ENCODE assay signal across 1 cellular context in the genomic region with DNA sequence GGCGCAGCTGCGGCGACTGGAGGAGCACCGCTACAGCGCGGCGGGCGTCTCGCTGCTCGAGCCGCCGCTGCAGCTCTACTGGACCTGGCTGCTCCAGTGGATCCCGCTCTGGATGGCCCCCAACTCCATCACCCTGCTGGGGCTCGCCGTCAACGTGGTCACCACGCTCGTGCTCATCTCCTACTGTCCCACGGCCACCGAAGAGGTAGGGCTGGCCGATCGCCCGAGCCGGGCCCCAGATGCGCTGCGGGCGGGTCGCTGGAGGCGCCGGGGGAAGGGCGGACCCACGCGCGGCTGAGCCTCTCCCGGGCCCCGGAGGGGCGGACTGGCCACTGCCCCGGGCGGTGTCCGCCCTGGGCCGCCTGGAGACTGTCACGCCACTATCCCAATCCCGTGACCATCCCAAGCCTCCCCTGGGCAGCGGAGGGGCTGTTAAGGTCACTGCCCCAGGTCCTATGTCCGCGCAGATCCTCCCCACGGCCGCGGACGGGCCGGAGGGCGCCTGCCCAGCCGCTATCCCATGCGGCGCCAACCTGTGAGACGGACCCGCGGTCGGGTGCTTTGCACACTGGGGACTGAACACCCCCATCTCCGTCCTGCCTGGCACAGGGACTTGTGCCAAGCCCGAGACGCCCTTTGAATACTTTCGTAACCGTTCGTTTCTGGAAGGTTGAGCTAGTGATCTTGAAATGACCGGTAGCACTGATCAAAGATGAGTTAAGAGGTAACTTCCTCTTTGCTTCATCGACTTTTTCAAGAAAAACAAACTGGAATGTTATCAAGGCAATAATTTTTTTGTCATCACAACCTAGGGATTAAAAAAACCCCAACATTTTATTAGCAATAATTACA.
TF ChIP-seq lines count a peak whose summit lies in the region.

No MANE protein-coding gene starts in this region.

TF ChIP-seq in HepG2, 621 proteins besides CTCF, POLR2A, EP300 and RAD21 (continued from another document and continues in another):
- TF ChIP-seq, protein P1, sequence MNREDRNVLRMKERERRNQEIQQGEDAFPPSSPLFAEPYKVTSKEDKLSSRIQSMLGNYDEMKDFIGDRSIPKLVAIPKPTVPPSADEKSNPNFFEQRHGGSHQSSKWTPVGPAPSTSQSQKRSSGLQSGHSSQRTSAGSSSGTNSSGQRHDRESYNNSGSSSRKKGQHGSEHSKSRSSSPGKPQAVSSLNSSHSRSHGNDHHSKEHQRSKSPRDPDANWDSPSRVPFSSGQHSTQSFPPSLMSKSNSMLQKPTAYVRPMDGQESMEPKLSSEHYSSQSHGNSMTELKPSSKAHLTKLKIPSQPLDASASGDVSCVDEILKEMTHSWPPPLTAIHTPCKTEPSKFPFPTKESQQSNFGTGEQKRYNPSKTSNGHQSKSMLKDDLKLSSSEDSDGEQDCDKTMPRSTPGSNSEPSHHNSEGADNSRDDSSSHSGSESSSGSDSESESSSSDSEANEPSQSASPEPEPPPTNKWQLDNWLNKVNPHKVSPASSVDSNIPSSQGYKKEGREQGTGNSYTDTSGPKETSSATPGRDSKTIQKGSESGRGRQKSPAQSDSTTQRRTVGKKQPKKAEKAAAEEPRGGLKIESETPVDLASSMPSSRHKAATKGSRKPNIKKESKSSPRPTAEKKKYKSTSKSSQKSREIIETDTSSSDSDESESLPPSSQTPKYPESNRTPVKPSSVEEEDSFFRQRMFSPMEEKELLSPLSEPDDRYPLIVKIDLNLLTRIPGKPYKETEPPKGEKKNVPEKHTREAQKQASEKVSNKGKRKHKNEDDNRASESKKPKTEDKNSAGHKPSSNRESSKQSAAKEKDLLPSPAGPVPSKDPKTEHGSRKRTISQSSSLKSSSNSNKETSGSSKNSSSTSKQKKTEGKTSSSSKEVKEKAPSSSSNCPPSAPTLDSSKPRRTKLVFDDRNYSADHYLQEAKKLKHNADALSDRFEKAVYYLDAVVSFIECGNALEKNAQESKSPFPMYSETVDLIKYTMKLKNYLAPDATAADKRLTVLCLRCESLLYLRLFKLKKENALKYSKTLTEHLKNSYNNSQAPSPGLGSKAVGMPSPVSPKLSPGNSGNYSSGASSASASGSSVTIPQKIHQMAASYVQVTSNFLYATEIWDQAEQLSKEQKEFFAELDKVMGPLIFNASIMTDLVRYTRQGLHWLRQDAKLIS (CRISPR knock-in tag; IDR thresholded peaks at IDR 0.05) = peak; percentile 89
- TF ChIP-seq, protein P2, sequence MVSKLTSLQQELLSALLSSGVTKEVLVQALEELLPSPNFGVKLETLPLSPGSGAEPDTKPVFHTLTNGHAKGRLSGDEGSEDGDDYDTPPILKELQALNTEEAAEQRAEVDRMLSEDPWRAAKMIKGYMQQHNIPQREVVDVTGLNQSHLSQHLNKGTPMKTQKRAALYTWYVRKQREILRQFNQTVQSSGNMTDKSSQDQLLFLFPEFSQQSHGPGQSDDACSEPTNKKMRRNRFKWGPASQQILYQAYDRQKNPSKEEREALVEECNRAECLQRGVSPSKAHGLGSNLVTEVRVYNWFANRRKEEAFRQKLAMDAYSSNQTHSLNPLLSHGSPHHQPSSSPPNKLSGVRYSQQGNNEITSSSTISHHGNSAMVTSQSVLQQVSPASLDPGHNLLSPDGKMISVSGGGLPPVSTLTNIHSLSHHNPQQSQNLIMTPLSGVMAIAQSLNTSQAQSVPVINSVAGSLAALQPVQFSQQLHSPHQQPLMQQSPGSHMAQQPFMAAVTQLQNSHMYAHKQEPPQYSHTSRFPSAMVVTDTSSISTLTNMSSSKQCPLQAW (CRISPR knock-in tag; IDR thresholded peaks at IDR 0.05) = no peak
- no peak for TF ChIP-seq ATAD3A (CRISPR knock-in tag; IDR thresholded peaks at IDR 0.05)
- TF ChIP-seq, protein P3, sequence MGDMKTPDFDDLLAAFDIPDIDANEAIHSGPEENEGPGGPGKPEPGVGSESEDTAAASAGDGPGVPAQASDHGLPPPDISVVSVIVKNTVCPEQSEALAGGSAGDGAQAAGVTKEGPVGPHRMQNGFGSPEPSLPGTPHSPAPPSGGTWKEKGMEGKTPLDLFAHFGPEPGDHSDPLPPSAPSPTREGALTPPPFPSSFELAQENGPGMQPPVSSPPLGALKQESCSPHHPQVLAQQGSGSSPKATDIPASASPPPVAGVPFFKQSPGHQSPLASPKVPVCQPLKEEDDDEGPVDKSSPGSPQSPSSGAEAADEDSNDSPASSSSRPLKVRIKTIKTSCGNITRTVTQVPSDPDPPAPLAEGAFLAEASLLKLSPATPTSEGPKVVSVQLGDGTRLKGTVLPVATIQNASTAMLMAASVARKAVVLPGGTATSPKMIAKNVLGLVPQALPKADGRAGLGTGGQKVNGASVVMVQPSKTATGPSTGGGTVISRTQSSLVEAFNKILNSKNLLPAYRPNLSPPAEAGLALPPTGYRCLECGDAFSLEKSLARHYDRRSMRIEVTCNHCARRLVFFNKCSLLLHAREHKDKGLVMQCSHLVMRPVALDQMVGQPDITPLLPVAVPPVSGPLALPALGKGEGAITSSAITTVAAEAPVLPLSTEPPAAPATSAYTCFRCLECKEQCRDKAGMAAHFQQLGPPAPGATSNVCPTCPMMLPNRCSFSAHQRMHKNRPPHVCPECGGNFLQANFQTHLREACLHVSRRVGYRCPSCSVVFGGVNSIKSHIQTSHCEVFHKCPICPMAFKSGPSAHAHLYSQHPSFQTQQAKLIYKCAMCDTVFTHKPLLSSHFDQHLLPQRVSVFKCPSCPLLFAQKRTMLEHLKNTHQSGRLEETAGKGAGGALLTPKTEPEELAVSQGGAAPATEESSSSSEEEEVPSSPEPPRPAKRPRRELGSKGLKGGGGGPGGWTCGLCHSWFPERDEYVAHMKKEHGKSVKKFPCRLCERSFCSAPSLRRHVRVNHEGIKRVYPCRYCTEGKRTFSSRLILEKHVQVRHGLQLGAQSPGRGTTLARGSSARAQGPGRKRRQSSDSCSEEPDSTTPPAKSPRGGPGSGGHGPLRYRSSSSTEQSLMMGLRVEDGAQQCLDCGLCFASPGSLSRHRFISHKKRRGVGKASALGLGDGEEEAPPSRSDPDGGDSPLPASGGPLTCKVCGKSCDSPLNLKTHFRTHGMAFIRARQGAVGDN (CRISPR knock-in tag; IDR thresholded peaks at IDR 0.05) = peak; percentile 72
- TF ChIP-seq GPN1 (CRISPR knock-in tag; IDR thresholded peaks at IDR 0.05; ENCODE audit: borderline replicate concordance) = no peak
- TF ChIP-seq, protein P4, sequence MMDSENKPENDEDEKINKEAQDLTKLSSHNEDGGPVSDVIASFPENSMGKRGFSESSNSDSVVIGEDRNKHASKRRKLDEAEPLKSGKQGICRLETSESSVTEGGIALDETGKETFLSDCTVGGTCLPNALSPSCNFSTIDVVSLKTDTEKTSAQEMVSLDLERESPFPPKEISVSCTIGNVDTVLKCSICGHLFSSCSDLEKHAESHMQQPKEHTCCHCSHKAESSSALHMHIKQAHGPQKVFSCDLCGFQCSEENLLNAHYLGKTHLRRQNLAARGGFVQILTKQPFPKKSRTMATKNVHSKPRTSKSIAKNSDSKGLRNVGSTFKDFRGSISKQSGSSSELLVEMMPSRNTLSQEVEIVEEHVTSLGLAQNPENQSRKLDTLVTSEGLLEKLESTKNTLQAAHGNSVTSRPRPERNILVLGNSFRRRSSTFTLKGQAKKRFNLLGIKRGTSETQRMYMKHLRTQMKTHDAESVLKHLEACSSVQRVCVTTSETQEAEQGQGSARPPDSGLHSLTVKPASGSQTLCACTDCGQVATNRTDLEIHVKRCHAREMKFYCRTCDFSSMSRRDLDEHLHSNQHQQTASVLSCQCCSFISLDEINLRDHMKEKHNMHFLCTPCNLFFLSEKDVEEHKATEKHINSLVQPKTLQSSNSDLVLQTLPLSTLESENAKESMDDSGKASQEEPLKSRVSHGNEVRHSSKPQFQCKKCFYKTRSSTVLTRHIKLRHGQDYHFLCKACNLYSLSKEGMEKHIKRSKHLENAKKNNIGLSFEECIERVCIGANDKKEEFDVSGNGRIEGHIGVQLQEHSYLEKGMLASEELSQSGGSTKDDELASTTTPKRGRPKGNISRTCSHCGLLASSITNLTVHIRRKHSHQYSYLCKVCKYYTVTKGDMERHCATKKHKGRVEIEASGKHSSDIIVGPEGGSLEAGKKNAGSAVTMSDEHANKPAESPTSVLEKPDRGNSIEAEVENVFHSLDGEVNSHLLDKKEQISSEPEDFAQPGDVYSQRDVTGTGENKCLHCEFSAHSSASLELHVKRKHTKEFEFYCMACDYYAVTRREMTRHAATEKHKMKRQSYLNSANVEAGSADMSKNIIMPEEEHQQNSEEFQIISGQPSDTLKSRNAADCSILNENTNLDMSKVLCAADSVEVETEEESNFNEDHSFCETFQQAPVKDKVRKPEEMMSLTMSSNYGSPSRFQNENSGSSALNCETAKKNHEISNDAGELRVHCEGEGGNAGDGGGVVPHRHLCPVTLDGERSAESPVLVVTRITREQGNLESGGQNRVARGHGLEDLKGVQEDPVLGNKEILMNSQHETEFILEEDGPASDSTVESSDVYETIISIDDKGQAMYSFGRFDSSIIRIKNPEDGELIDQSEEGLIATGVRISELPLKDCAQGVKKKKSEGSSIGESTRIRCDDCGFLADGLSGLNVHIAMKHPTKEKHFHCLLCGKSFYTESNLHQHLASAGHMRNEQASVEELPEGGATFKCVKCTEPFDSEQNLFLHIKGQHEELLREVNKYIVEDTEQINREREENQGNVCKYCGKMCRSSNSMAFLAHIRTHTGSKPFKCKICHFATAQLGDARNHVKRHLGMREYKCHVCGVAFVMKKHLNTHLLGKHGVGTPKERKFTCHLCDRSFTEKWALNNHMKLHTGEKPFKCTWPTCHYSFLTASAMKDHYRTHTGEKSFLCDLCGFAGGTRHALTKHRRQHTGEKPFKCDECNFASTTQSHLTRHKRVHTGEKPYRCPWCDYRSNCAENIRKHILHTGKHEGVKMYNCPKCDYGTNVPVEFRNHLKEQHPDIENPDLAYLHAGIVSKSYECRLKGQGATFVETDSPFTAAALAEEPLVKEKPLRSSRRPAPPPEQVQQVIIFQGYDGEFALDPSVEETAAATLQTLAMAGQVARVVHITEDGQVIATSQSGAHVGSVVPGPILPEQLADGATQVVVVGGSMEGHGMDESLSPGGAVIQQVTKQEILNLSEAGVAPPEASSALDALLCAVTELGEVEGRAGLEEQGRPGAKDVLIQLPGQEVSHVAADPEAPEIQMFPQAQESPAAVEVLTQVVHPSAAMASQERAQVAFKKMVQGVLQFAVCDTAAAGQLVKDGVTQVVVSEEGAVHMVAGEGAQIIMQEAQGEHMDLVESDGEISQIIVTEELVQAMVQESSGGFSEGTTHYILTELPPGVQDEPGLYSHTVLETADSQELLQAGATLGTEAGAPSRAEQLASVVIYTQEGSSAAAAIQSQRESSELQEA (CRISPR knock-in tag; IDR thresholded peaks at IDR 0.05; ENCODE audit: not compliant biosample characterization) = no peak
- TF ChIP-seq, protein P5, sequence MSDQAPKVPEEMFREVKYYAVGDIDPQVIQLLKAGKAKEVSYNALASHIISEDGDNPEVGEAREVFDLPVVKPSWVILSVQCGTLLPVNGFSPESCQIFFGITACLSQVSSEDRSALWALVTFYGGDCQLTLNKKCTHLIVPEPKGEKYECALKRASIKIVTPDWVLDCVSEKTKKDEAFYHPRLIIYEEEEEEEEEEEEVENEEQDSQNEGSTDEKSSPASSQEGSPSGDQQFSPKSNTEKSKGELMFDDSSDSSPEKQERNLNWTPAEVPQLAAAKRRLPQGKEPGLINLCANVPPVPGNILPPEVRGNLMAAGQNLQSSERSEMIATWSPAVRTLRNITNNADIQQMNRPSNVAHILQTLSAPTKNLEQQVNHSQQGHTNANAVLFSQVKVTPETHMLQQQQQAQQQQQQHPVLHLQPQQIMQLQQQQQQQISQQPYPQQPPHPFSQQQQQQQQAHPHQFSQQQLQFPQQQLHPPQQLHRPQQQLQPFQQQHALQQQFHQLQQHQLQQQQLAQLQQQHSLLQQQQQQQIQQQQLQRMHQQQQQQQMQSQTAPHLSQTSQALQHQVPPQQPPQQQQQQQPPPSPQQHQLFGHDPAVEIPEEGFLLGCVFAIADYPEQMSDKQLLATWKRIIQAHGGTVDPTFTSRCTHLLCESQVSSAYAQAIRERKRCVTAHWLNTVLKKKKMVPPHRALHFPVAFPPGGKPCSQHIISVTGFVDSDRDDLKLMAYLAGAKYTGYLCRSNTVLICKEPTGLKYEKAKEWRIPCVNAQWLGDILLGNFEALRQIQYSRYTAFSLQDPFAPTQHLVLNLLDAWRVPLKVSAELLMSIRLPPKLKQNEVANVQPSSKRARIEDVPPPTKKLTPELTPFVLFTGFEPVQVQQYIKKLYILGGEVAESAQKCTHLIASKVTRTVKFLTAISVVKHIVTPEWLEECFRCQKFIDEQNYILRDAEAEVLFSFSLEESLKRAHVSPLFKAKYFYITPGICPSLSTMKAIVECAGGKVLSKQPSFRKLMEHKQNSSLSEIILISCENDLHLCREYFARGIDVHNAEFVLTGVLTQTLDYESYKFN (CRISPR knock-in tag; conservative IDR thresholded peaks at IDR 0.05) = 0 out of 2 replicates have a peak, but pooled peaks have one; percentile 28
- no peak for TF ChIP-seq SATB2 (CRISPR knock-in tag; IDR thresholded peaks at IDR 0.05)
